Comparison of ENCODE assay signal across 18 cellular contexts in genomic region chr1:100308777-100309176, GRCh38. TPM values are rescaled to one million over a fixed set of nuclear protein-coding genes. Genes with fewer than 3 reads are reported as not detected.
A peak's percentile ranks its signal among the peaks of the same experiment; 100 is the strongest.
DNase-seq lines count a peak whose midpoint lies in the region; ATAC-seq, FAIRE-seq and TF ChIP-seq lines count a peak whose summit lies in the region.
"Had no signal": no experiment of that assay in that cellular context is flagged by ENCODE, and none has a peak within 500 bp of the region (broad histone marks: within the 10 kb centered on the region; RNA-seq: fewer than 3 reads in every experiment).

No MANE protein-coding gene starts in this region.

- TF ChIP-seq EP300 in GM12878 (IDR thresholded peaks at IDR 0.05; ENCODE audit: borderline replicate concordance in 1 of 2, control insufficient read depth in 1 of 2, low read depth in 2 of 2, low read length in 2 of 2), result no peak

- H3K36me3 Mint-ChIP-seq in activated CD8-positive, alpha-beta T cell treated with anti-CD3 and anti-CD28 coated beads for 36 hours (ENCODE audit: low read depth), result no peaks in the 10 kb centered on the region
- H3K36me3 Mint-ChIP-seq in activated CD8-positive, alpha-beta T cell treated with anti-CD3 and anti-CD28 coated beads, Interleukin-2, amount 10 ng/mL, durations not matched to agents 7 days and 5 days (ENCODE audit: low read depth), result peaks cover 2% of the 10 kb centered on the region

- RAD21 ChIA-PET in GM12878 (lab: Charles Lee; ENCODE audit: unreplicated experiment), result no interaction called here

- H3K27ac ChIP-seq in GM12878 (ENCODE audit: control insufficient read depth, insufficient read depth), result no peak overlapping the region
- H3K27ac ChIP-seq: A549, tibial artery had no signal

- H3K79me2 ChIP-seq in GM12878 (ENCODE audit: control insufficient read depth, insufficient read depth, low read length), result no peaks in the 10 kb centered on the region

- H3K27ac Mint-ChIP-seq in activated CD8-positive, alpha-beta T cell treated with anti-CD3 and anti-CD28 coated beads for 36 hours, result no peak overlapping the region
- H3K27ac Mint-ChIP-seq in activated CD8-positive, alpha-beta T cell treated with anti-CD3 and anti-CD28 coated beads, Interleukin-2, amount 10 ng/mL, durations not matched to agents 7 days and 5 days, result no peak overlapping the region

- no peak overlapping the region for H3K4me3 Mint-ChIP-seq in activated CD8-positive, alpha-beta T cell treated with anti-CD3 and anti-CD28 coated beads for 36 hours
- no peak overlapping the region for H3K4me3 Mint-ChIP-seq in activated CD8-positive, alpha-beta T cell treated with anti-CD3 and anti-CD28 coated beads, Interleukin-2, amount 10 ng/mL, durations not matched to agents 7 days and 5 days
- H3K4me3 Mint-ChIP-seq: activated T-cell treated with anti-CD3 and anti-CD28 coated beads, Interleukin-2, amount 50 U/mL, for 4 hours had no signal

- intact Hi-C loops in activated CD8-positive, alpha-beta T cell treated with anti-CD3 and anti-CD28 coated beads for 36 hours (cut with micrococcal nuclease), result no loop called here
- intact Hi-C loops in GM12878 (cut with micrococcal nuclease; ENCODE audit: unreplicated experiment), result no loop called here

- in situ Hi-C loops in GM12878 (cut with MboI), result no loop called here

- no TSS peak for BruUV-seq in GM12878 (replicated peaks; lab: Mats Ljungman, UMichigan)

- H2AFZ ChIP-seq in GM12878 (ENCODE audit: control insufficient read depth, low read depth, low read length), result no peak overlapping the region

- DNase-seq in activated CD8-positive, alpha-beta T cell treated with anti-CD3 and anti-CD28 coated beads for 36 hours, result no peak
- DNase-seq in activated CD8-positive, alpha-beta T cell treated with anti-CD3 and anti-CD28 coated beads, Interleukin-2, amount 10 ng/mL, durations not matched to agents 7 days and 5 days, result no peak
- DNase-seq in GM12878 (ENCODE audit: low read depth, low spot score), result no peak
- DNase-seq in renal cortical epithelial cell (ENCODE audit: low read depth), result peak; percentile 4
- no peak for DNase-seq in GM19239 (ENCODE audit: insufficient read length, low spot score)
- DNase-seq in D341Med (ENCODE audit: low spot score), result no peak
- DNase-seq: activated T-cell treated with anti-CD3 and anti-CD28 coated beads, Interleukin-2, amount 50 U/mL, for 4 hours; COR-L47; effector CD8-positive, alpha-beta T cell; glutamatergic neuron; NCI-H1048; posterior cingulate gyrus; stimulated activated CD4-positive, alpha-beta T cell treated with anti-CD3 and anti-CD28 coated beads, Interleukin-15, amount 100 ng/mL, for 24 hours; tibial artery had no signal

- peak; percentile 34 for ATAC-seq in activated CD8-positive, alpha-beta T cell treated with anti-CD3 and anti-CD28 coated beads for 36 hours
- ATAC-seq in activated CD8-positive, alpha-beta T cell treated with anti-CD3 and anti-CD28 coated beads, Interleukin-2, amount 10 ng/mL, durations not matched to agents 7 days and 5 days, result no peak
- ATAC-seq in HG03565 (IDR thresholded peaks at IDR 0.05; ENCODE audit: unreplicated experiment) (peak; percentile 55), GM12878 (peak; percentile 85), HG02759 (IDR thresholded peaks at IDR 0.05; ENCODE audit: unreplicated experiment) (no peak)
- ATAC-seq: A549 had no signal

- CTCF ChIA-PET in activated CD8-positive, alpha-beta T cell treated with anti-CD3 and anti-CD28 coated beads for 36 hours (lab: Charles Lee), result no interaction called here
- CTCF ChIA-PET in activated CD8-positive, alpha-beta T cell treated with anti-CD3 and anti-CD28 coated beads, Interleukin-2, amount 10 ng/mL, durations not matched to agents 7 days and 5 days (lab: Charles Lee), result no interaction called here
- CTCF ChIA-PET in GM12878 (lab: Yijun Ruan, JAX), result no interaction called here

- TF ChIP-seq POLR2A in GM12878 (IDR thresholded peaks at IDR 0.05; ENCODE audit: low read depth, low read length), result no peak

- POLR2A ChIA-PET in activated CD8-positive, alpha-beta T cell treated with anti-CD3 and anti-CD28 coated beads for 36 hours (lab: Charles Lee), result no interaction called here
- POLR2A ChIA-PET in activated CD8-positive, alpha-beta T cell treated with anti-CD3 and anti-CD28 coated beads, Interleukin-2, amount 10 ng/mL, durations not matched to agents 7 days and 5 days (lab: Charles Lee), result no interaction called here
- POLR2A ChIA-PET in GM12878 (lab: Charles Lee), result no interaction called here

- H3K9me3 Mint-ChIP-seq in activated CD8-positive, alpha-beta T cell treated with anti-CD3 and anti-CD28 coated beads for 36 hours, result peaks cover 6% of the 10 kb centered on the region
- peaks cover 5% of the 10 kb centered on the region for H3K9me3 Mint-ChIP-seq in activated CD8-positive, alpha-beta T cell treated with anti-CD3 and anti-CD28 coated beads, Interleukin-2, amount 10 ng/mL, durations not matched to agents 7 days and 5 days (ENCODE audit: insufficient read depth)

- no peaks in the 10 kb centered on the region for H3K27me3 Mint-ChIP-seq in activated CD8-positive, alpha-beta T cell treated with anti-CD3 and anti-CD28 coated beads for 36 hours
- peaks cover 6% of the 10 kb centered on the region for H3K27me3 Mint-ChIP-seq in activated CD8-positive, alpha-beta T cell treated with anti-CD3 and anti-CD28 coated beads, Interleukin-2, amount 10 ng/mL, durations not matched to agents 7 days and 5 days (ENCODE audit: low read depth)

- 0% methylated on average over 2 of the region's 2 CpGs for WGBS in GM12878 (ENCODE audit: insufficient coverage, insufficient replicate concordance, low lambda C conversion rate, missing lambda C conversion rate)

- H3K36me3 ChIP-seq in GM12878 (ENCODE audit: control insufficient read depth in 2 of 2, insufficient read depth in 2 of 2, low read length in 1 of 2), result no peaks in the 10 kb centered on the region
- H3K36me3 ChIP-seq: tibial artery had no signal

- no peak for TF ChIP-seq RAD21 in GM12878 (IDR thresholded peaks at IDR 0.05; ENCODE audit: insufficient read depth, low read depth, low read length)

- no peak overlapping the region for H3K9ac ChIP-seq in GM12878 (ENCODE audit: control insufficient read depth, insufficient read depth, low read length)

- peaks cover 7% of the 10 kb centered on the region for H3K4me1 Mint-ChIP-seq in activated CD8-positive, alpha-beta T cell treated with anti-CD3 and anti-CD28 coated beads for 36 hours (ENCODE audit: low read depth)
- H3K4me1 Mint-ChIP-seq in activated CD8-positive, alpha-beta T cell treated with anti-CD3 and anti-CD28 coated beads, Interleukin-2, amount 10 ng/mL, durations not matched to agents 7 days and 5 days (ENCODE audit: low read depth), result peaks cover 2% of the 10 kb centered on the region

- no peaks in the 10 kb centered on the region for H3K4me1 ChIP-seq in GM12878 (ENCODE audit: control insufficient read depth, insufficient read depth, low read length)
- H3K4me1 ChIP-seq: A549, tibial artery had no signal

- SMC1A ChIA-PET in GM12878 (lab: Charles Lee; ENCODE audit: uncharacterized antibody, unreplicated experiment), result no interaction called here

- H3K4me3 ChIP-seq in GM12878, result no peak overlapping the region
- H3K4me3 ChIP-seq: A549, tibial artery had no signal

- no peak for TF ChIP-seq CTCF in activated CD8-positive, alpha-beta T cell treated with anti-CD3 and anti-CD28 coated beads for 36 hours (IDR thresholded peaks at IDR 0.05)
- TF ChIP-seq CTCF in GM12878 (IDR thresholded peaks at IDR 0.05 in 2 of 3, conservative IDR thresholded peaks at IDR 0.05 in 1 of 3; ENCODE audit: control insufficient read depth in 2 of 3, extremely low read depth in 1 of 3, insufficient read depth in 1 of 3, low read depth in 3 of 3, low read length in 3 of 3), result no peak

- H3K27me3 ChIP-seq in GM12878 (replicated peaks in 1 of 2; ENCODE audit: control insufficient read depth in 2 of 2, insufficient read depth in 2 of 2, low read length in 1 of 2), result no peaks in the 10 kb centered on the region
- H3K27me3 ChIP-seq: tibial artery had no signal

- H3K4me2 ChIP-seq in GM12878 (ENCODE audit: control insufficient read depth, insufficient read depth), result no peak overlapping the region
- H3K4me2 ChIP-seq: A549 had no signal

- H3K9me3 ChIP-seq in GM12878 (replicated peaks; ENCODE audit: control insufficient read depth, insufficient read depth, low read length), result no peaks in the 10 kb centered on the region
- H3K9me3 ChIP-seq: A549 had no signal

- FAIRE-seq in GM12878 (lab: Jason Lieb, UNC) (no peak), GM19239 (lab: Jason Lieb, UNC) (no peak)
- FAIRE-seq: A549, keratinocyte had no signal

- no peaks in the 10 kb centered on the region for H4K20me1 ChIP-seq in GM12878 (ENCODE audit: control insufficient read depth, insufficient read depth)

RNA-seq across cellular contexts. Expression of gene RTCA, which starts 42.8 kb away (rescaled TPM):
- total RNA-seq in activated CD8-positive, alpha-beta T cell treated with anti-CD3 and anti-CD28 coated beads for 36 hours, result 10 to 100 TPM; 44.7 to 46.0 TPM
- 10 to 100 TPM; 51.6 to 51.7 TPM for total RNA-seq in activated CD8-positive, alpha-beta T cell treated with anti-CD3 and anti-CD28 coated beads, Interleukin-2, amount 10 ng/mL, durations not matched to agents 7 days and 5 days
- 47.0 and 52.6 TPM in 2 replicates for total RNA-seq in GM12878 (2013; cell fraction: nucleolus; rRNA removed)
- total RNA-seq in GM12878 (2014; rRNA removed), result 37.1 and 39.3 TPM in 2 replicates
- total RNA-seq in GM12878 (2014; rRNA removed; fragmentation: Illumina TruSeq; extraction: Trizol), result 31.3 and 34.5 TPM in 2 replicates
- 36.3 and 37.3 TPM in 2 replicates for total RNA-seq in GM12878 (2021)
- polyA plus RNA-seq in GM12878 (2011; ENCODE audit: low read depth), result 23.2 TPM
- polyA plus RNA-seq in GM12878 (2011; rRNA removed), result 46.5 and 71.3 TPM in 2 replicates
- 18.6 and 21.5 TPM in 2 replicates for polyA plus RNA-seq in GM12878 (2011; cell fraction: cytosol; rRNA removed)
- polyA plus RNA-seq in GM12878 (2011; cell fraction: nucleus; rRNA removed), result 26.3 and 27.4 TPM in 2 replicates
- 34.4 and 38.7 TPM in 2 replicates for polyA plus RNA-seq in GM12878 (2012)
- 29.2 and 41.4 TPM in 2 replicates for polyA plus RNA-seq in GM12878 (2014; fragmentation: Illumina TruSeq; extraction: Trizol)
- polyA plus RNA-seq in GM12878 (2014; fragmentation: Nextera tagmentation; extraction: Ambion mirVana), result 10 to 100 TPM; 10.3 to 23.6 TPM
- polyA plus RNA-seq in GM12878 (2014; rRNA removed), result 37.4 and 37.8 TPM in 2 replicates
- polyA plus RNA-seq in GM12878 (2016; fragmentation: Nextera tagmentation; extraction: Ambion mirVana), result 10 to 100 TPM; 59.4 to 63.5 TPM
- polyA minus RNA-seq in GM12878 (2011; rRNA and poly(A)+ RNA removed), result 20.1 and 31.5 TPM in 2 replicates
- polyA minus RNA-seq in GM12878 (2011; cell fraction: cytosol; rRNA and poly(A)+ RNA removed), result 11.1 and 12.8 TPM in 2 replicates
- polyA minus RNA-seq in GM12878 (2011; cell fraction: nucleus; rRNA and poly(A)+ RNA removed), result 30.1 and 50.8 TPM in 2 replicates
- 44.2 and 60.1 TPM in 2 replicates for total RNA-seq in renal cortical epithelial cell

RNA-seq across cellular contexts. Expression of gene CDC14A, which starts 43.5 kb away (rescaled TPM):
- 10 to 100 TPM; 14.3 to 17.2 TPM for total RNA-seq in activated CD8-positive, alpha-beta T cell treated with anti-CD3 and anti-CD28 coated beads for 36 hours
- 10 to 100 TPM; 24.9 to 26.7 TPM for total RNA-seq in activated CD8-positive, alpha-beta T cell treated with anti-CD3 and anti-CD28 coated beads, Interleukin-2, amount 10 ng/mL, durations not matched to agents 7 days and 5 days
- total RNA-seq in GM12878 (2013; cell fraction: nucleolus; rRNA removed), result 61.9 and 72.4 TPM in 2 replicates
- total RNA-seq in GM12878 (2014; rRNA removed) (5.2 and 6.9 TPM in 2 replicates), GM12878 (2014; rRNA removed; fragmentation: Illumina TruSeq; extraction: Trizol) (5.9 and 7.0 TPM in 2 replicates), GM12878 (2021) (6.8 and 7.8 TPM in 2 replicates), renal cortical epithelial cell (6.5 and 9.6 TPM in 2 replicates)
- polyA plus RNA-seq in GM12878 (2011; ENCODE audit: low read depth), result 1.3 TPM
- polyA plus RNA-seq in GM12878 (2011; rRNA removed) (7.1 and 9.1 TPM in 2 replicates), GM12878 (2014; fragmentation: Illumina TruSeq; extraction: Trizol) (5.8 and 6.5 TPM in 2 replicates), GM12878 (2014; fragmentation: Nextera tagmentation; extraction: Ambion mirVana) (1 to 10 TPM; 1.5 to 1.9 TPM), GM12878 (2014; rRNA removed) (3.5 and 3.9 TPM in 2 replicates), GM12878 (2016; fragmentation: Nextera tagmentation; extraction: Ambion mirVana) (1 to 10 TPM; 4.7 to 6.3 TPM)
- polyA plus RNA-seq in GM12878 (2011; cell fraction: cytosol; rRNA removed), result 3.3 and 3.7 TPM in 2 replicates
- 10.7 and 12.9 TPM in 2 replicates for polyA plus RNA-seq in GM12878 (2011; cell fraction: nucleus; rRNA removed)
- polyA plus RNA-seq in GM12878 (2012), result 1.8 and 1.9 TPM in 2 replicates
- polyA minus RNA-seq in GM12878 (2011; rRNA and poly(A)+ RNA removed), result 16.2 TPM in 2 replicates
- 2.9 and 4.2 TPM in 2 replicates for polyA minus RNA-seq in GM12878 (2011; cell fraction: cytosol; rRNA and poly(A)+ RNA removed)
- polyA minus RNA-seq in GM12878 (2011; cell fraction: nucleus; rRNA and poly(A)+ RNA removed), result 24.3 and 39.7 TPM in 2 replicates

RNA-seq across cellular contexts. Expression of gene DBT, which starts 59.1 kb away (rescaled TPM):
- total RNA-seq in activated CD8-positive, alpha-beta T cell treated with anti-CD3 and anti-CD28 coated beads for 36 hours, result 10 to 100 TPM; 11.8 to 12.6 TPM
- 10 to 100 TPM in 1 of 2 experiments, 1 to 10 TPM in 1; 10.0 to 11.2 TPM for total RNA-seq in activated CD8-positive, alpha-beta T cell treated with anti-CD3 and anti-CD28 coated beads, Interleukin-2, amount 10 ng/mL, durations not matched to agents 7 days and 5 days
- total RNA-seq in GM12878 (2013; cell fraction: nucleolus; rRNA removed), result 13.7 and 18.2 TPM in 2 replicates
- 3.8 and 4.2 TPM in 2 replicates for total RNA-seq in GM12878 (2014; rRNA removed)
- 7.5 and 8.7 TPM in 2 replicates for total RNA-seq in GM12878 (2014; rRNA removed; fragmentation: Illumina TruSeq; extraction: Trizol)
- 7.6 and 7.7 TPM in 2 replicates for total RNA-seq in GM12878 (2021)
- 2.9 TPM for polyA plus RNA-seq in GM12878 (2011; ENCODE audit: low read depth)
- 15.9 and 29.6 TPM in 2 replicates for polyA plus RNA-seq in GM12878 (2011; rRNA removed)
- polyA plus RNA-seq in GM12878 (2011; cell fraction: cytosol; rRNA removed), result 3.0 and 3.3 TPM in 2 replicates
- polyA plus RNA-seq in GM12878 (2011; cell fraction: nucleus; rRNA removed), result 2.6 and 2.9 TPM in 2 replicates
- polyA plus RNA-seq in GM12878 (2012), result 5.4 and 6.4 TPM in 2 replicates
- polyA plus RNA-seq in GM12878 (2014; fragmentation: Illumina TruSeq; extraction: Trizol), result 8.8 and 9.8 TPM in 2 replicates
- 1 to 10 TPM; 2.1 to 3.0 TPM for polyA plus RNA-seq in GM12878 (2014; fragmentation: Nextera tagmentation; extraction: Ambion mirVana)
- polyA plus RNA-seq in GM12878 (2014; rRNA removed), result 3.2 and 4.3 TPM in 2 replicates
- polyA plus RNA-seq in GM12878 (2016; fragmentation: Nextera tagmentation; extraction: Ambion mirVana), result 1 to 10 TPM; 6.7 to 7.1 TPM
- polyA minus RNA-seq in GM12878 (2011; rRNA and poly(A)+ RNA removed), result 4.8 and 10.1 TPM in 2 replicates
- polyA minus RNA-seq in GM12878 (2011; cell fraction: cytosol; rRNA and poly(A)+ RNA removed), result 1.9 and 4.3 TPM in 2 replicates
- polyA minus RNA-seq in GM12878 (2011; cell fraction: nucleus; rRNA and poly(A)+ RNA removed), result 4.5 and 7.7 TPM in 2 replicates
- 8.7 and 22.1 TPM in 2 replicates for total RNA-seq in renal cortical epithelial cell

Comparison
In these comparisons a context has a peak if more than half of its experiments do, and no peak if none do; other contexts are left out.
1. ATAC-seq: peak in activated CD8-positive, alpha-beta T cell treated with anti-CD3 and anti-CD28 coated beads for 36 hours (single experiment), HG03565 (single experiment) and GM12878 (single experiment); none in activated CD8-positive, alpha-beta T cell treated with anti-CD3 and anti-CD28 coated beads, Interleukin-2, amount 10 ng/mL, durations not matched to agents 7 days and 5 days (single experiment) and HG02759 (single experiment).